8 cellular contexts compared by ENCODE assay signal in the genomic region with DNA sequence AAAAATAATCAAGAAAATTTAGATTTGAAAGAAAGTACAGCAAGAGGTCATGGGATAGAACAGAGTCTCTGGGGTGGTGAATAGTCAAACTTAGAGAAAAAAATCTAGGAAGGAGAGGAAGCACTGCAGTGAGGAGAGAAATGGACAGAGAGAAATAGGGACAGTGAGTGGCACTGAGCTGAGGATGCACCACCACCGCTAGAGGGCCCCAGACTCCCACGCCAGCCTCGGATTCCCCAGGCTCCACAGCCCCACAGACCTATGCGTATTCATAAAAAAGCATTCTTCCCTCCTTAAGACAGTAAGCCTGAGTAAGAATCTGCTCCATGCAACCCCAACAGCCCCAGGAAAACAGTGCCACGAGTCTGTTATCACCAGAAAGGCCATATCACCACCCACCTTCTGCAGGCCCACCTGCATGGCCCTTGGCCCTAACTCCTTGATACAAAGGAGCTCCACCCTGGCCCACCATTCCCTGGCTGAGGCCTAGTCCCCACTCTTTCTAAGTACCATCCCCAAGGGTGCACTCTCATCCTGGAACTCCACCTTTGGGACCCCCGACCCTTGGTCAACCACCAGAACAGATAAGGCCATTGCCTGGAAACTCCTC.
DNase-seq lines count a peak whose midpoint lies in the region; ATAC-seq and TF ChIP-seq lines count a peak whose summit lies in the region.

No MANE protein-coding gene starts in this region.

- TF ChIP-seq POLR2A in GM18505 (IDR thresholded peaks at IDR 0.05; ENCODE audit: borderline replicate concordance, extremely low read depth, insufficient read depth, insufficient read length): no peak

- peaks cover 5% of the 10 kb centered on the region for H3K36me3 ChIP-seq in effector memory CD4-positive, alpha-beta T cell (ENCODE audit: control insufficient read depth, insufficient read depth, low read length)

- ATAC-seq in GM18505 (IDR thresholded peaks at IDR 0.05; ENCODE audit: unreplicated experiment) (peak; percentile 39), HG03039 (IDR thresholded peaks at IDR 0.05; ENCODE audit: unreplicated experiment) (peak; percentile 26)

- H3K9me3 ChIP-seq in effector memory CD4-positive, alpha-beta T cell (ENCODE audit: control insufficient read depth, low read length): no peaks in the 10 kb centered on the region

- no peak overlapping the region for H3K4me3 ChIP-seq in effector memory CD4-positive, alpha-beta T cell (ENCODE audit: insufficient read depth, low read depth, low read length, poor library complexity, severe bottlenecking)

- no peak overlapping the region for H3K27ac ChIP-seq in effector memory CD4-positive, alpha-beta T cell (ENCODE audit: insufficient read depth, low read length, poor library complexity, severe bottlenecking)

- H3K4me1 ChIP-seq in effector memory CD4-positive, alpha-beta T cell (ENCODE audit: control insufficient read depth, insufficient read depth, low read length, poor library complexity, severe bottlenecking): peaks cover 10% of the 10 kb centered on the region

- peak; percentile 88 for DNase-seq in AG08396 (ENCODE audit: low spot score)
- DNase-seq in NCI-H82 (lab: John Stamatoyannopoulos, UW): peak; percentile 75
- DNase-seq in activated CD8-positive, alpha-beta memory T cell treated with anti-CD3 and anti-CD28 coated beads for 4 hours (ENCODE audit: low read depth in 2 of 2): peak; percentile 39 to 43
- DNase-seq in effector memory CD4-positive, alpha-beta T cell: peak; percentile 39 to 59 (median 39)
- peak; percentile 75 for DNase-seq in midbrain (lab: John Stamatoyannopoulos, UW)
- peak; percentile 38 to 54 for DNase-seq in stimulated activated CD8-positive, alpha-beta memory T cell treated with anti-CD3 and anti-CD28 coated beads, Interleukin-4, amount 100 ng/mL, for 1 hour (ENCODE audit: low read depth in 2 of 2, low spot score in 1 of 2)

- H3K27me3 ChIP-seq in effector memory CD4-positive, alpha-beta T cell (replicated peaks; ENCODE audit: control insufficient read depth, insufficient read depth, low read length, poor library complexity, severe bottlenecking): no peaks in the 10 kb centered on the region
